Comparison of ENCODE assay signal across 8 cellular contexts in genomic region chr16:87492721-87493554, GRCh38. TPM values are rescaled to one million over a fixed set of nuclear protein-coding genes. Genes with fewer than 3 reads are reported as not detected.
DNase-seq lines count a peak whose midpoint lies in the region; ATAC-seq lines count a peak whose summit lies in the region.

Gene ZCCHC14 (minus strand): TSS chr16:87493024. CDS start chr16:87492238, 786 bp downstream.

- DNase-seq in DMS 273 (lab: John Stamatoyannopoulos, UW; ENCODE audit: unreplicated experiment) (peak; percentile 99), HuH-7 (ENCODE audit: low spot score) (peak; percentile 99), OCI-M2 (lab: John Stamatoyannopoulos, UW; ENCODE audit: unreplicated experiment) (peak; percentile 62)
- DNase-seq in activated T-cell treated with anti-CD3 and anti-CD28 coated beads, Interleukin-2, amount 50 U/mL, for 4 hours: peak; percentile 98
- peak; percentile 100 for DNase-seq in stimulated activated CD8-positive, alpha-beta memory T cell treated with anti-CD3 and anti-CD28 coated beads, Interleukin-4, amount 100 ng/mL, for 48 hours

- H3K27ac ChIP-seq in muscle layer of colon (ENCODE audit: low read depth, low read length): no peak within 1 kb of the TSS

- no peaks in the 10 kb centered on the region for H3K36me3 Mint-ChIP-seq in activated T-cell treated with anti-CD3 and anti-CD28 coated beads, Interleukin-2, amount 50 U/mL, for 4 hours (ENCODE audit: insufficient read depth)

- H3K9me3 Mint-ChIP-seq in activated T-cell treated with anti-CD3 and anti-CD28 coated beads, Interleukin-2, amount 50 U/mL, for 4 hours: no peaks in the 10 kb centered on the region

- ATAC-seq in GM21515 (IDR thresholded peaks at IDR 0.05; ENCODE audit: unreplicated experiment) (peak; percentile 78), esophagus mucosa (peak; percentile 98)
- peak; percentile 93 to 95 for ATAC-seq in activated T-cell treated with anti-CD3 and anti-CD28 coated beads, Interleukin-2, amount 50 U/mL, for 4 hours

- peaks cover 54% of the 10 kb centered on the region for H3K4me1 Mint-ChIP-seq in activated T-cell treated with anti-CD3 and anti-CD28 coated beads, Interleukin-2, amount 50 U/mL, for 4 hours (ENCODE audit: low read depth)

- H3K9ac ChIP-seq in muscle layer of colon (ENCODE audit: low read length): no peak within 1 kb of the TSS

- H3K27me3 Mint-ChIP-seq in activated T-cell treated with anti-CD3 and anti-CD28 coated beads, Interleukin-2, amount 50 U/mL, for 4 hours (ENCODE audit: low read depth): no peaks in the 10 kb centered on the region

- H3K4me3 Mint-ChIP-seq in activated T-cell treated with anti-CD3 and anti-CD28 coated beads, Interleukin-2, amount 50 U/mL, for 4 hours: peak within 1 kb of the TSS; percentile 88

- H3K9me3 ChIP-seq in muscle layer of colon (ENCODE audit: low read length): no peaks in the 10 kb centered on the region

- peaks cover 14% of the 10 kb centered on the region for H3K4me1 ChIP-seq in muscle layer of colon (ENCODE audit: insufficient read depth, low read length)

- H3K36me3 ChIP-seq in muscle layer of colon (ENCODE audit: insufficient read depth, low read length): no peaks in the 10 kb centered on the region

- H3K27me3 ChIP-seq in muscle layer of colon (ENCODE audit: control insufficient read depth in 1 of 2, insufficient read depth in 2 of 2, low read length in 2 of 2): no peaks in the 10 kb centered on the region

- H3K4me3 ChIP-seq in muscle layer of colon (ENCODE audit: low read depth in 1 of 2, low read length in 2 of 2): peak within 1 kb of the TSS; percentile 62 to 65

RNA-seq across cellular contexts. Expression of gene ZCCHC14, which starts in this region (rescaled TPM):
- total RNA-seq in activated T-cell treated with anti-CD3 and anti-CD28 coated beads, Interleukin-2, amount 50 U/mL, for 4 hours: 10 to 100 TPM; 14.7 to 18.0 (median 15.9) TPM
- 11.4 TPM for total RNA-seq in esophagus mucosa
